29 cellular contexts compared by ENCODE assay signal in the genomic region with DNA sequence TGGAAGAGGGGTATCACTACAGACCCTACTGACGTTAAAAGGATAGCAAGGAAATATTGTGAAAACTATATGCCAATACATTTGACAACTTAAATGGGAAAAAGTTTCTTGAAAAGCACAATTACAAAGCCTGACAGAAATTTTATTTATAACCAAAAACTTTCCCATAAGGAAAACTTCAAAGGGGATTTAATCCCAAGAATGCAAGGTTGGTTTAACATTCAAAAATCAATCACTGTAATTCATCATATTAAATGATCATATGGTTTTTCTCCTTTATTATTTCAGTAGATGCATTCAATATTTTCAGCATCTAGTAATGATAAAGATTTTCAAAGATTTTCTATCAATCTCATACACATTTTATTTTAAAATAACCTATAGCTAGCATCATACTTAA.
"Had no signal": no experiment of that assay in that cellular context is flagged by ENCODE, and none has a peak within 500 bp of the region (broad histone marks: within the 10 kb centered on the region; RNA-seq: fewer than 3 reads in every experiment).

No MANE protein-coding gene starts in this region.

- H3K27me3 ChIP-seq: ascending aorta, breast epithelium, cardiac muscle cell, colonic mucosa, esophagus squamous epithelium, gastroesophageal sphincter, heart right ventricle had no signal

- H3K9me3 ChIP-seq: colonic mucosa had no signal

- ATAC-seq: activated CD4-positive, CD25-positive, alpha-beta regulatory T cell treated with anti-CD3 and anti-CD28 coated beads, Interleukin-2, amount 50 U/mL, for 24 hours; activated naive CD4-positive, alpha-beta T cell treated with anti-CD3 and anti-CD28 coated beads, Interleukin-2, amount 50 U/mL, for 72 hours; activated T-cell treated with anti-CD3 and anti-CD28 coated beads, Interleukin-2, amount 50 U/mL, for 72 hours; gastroesophageal sphincter; heart right ventricle; T-cell had no signal

- FAIRE-seq: endothelial cell of umbilical vein had no signal

- H3K4me3 ChIP-seq: ascending aorta, breast epithelium, cardiac muscle cell, colonic mucosa, esophagus squamous epithelium, gastroesophageal sphincter, heart right ventricle had no signal

- H3K36me3 ChIP-seq: ascending aorta, breast epithelium, cardiac muscle cell, colonic mucosa, esophagus squamous epithelium, gastroesophageal sphincter, WERI-Rb-1 had no signal

- DNase-seq: activated B cell treated with CpG ODN at 0.5 μM for 24 hours; activated CD4-positive, alpha-beta T cell treated with anti-CD3 and anti-CD28 coated beads for 48 hours; activated CD4-positive, alpha-beta T cell treated with anti-CD3 and anti-CD28 coated beads, Interleukin-2, amount 50 U/mL, for 1 hour; activated CD4-positive, alpha-beta T cell treated with anti-CD3 and anti-CD28 coated beads, Interleukin-2, amount 50 U/mL, for 48 hours; activated CD8-positive, alpha-beta memory T cell treated with anti-CD3 and anti-CD28 coated beads, Interleukin-2, amount 50 U/mL, for 48 hours; activated gamma-delta T cell; activated naive CD4-positive, alpha-beta T cell treated with Interleukin-2 at 50 U/mL for 16 hours; activated naive CD8-positive, alpha-beta T cell treated with anti-CD3 and anti-CD28 coated beads, Interleukin-2, amount 10 ng/mL, durations not matched to agents 7 days and 5 days; activated T-cell treated with anti-CD3 and anti-CD28 coated beads for 4 hours; activated T-cell treated with anti-CD3 and anti-CD28 coated beads, Interleukin-2, amount 50 U/mL, for 24 hours; activated T-cell treated with anti-CD3 and anti-CD28 coated beads, Interleukin-2, amount 50 U/mL, for 72 hours; central memory CD4-positive, alpha-beta T cell; cerebellar nuclear complex; colonic mucosa; effector CD8-positive, alpha-beta T cell; esophagus squamous epithelium; foreskin melanocyte; heart right ventricle; T-cell; T1000; WERI-Rb-1 had no signal

- H3K4me1 ChIP-seq: ascending aorta, breast epithelium, colonic mucosa, esophagus squamous epithelium, gastroesophageal sphincter had no signal

- H3K27ac ChIP-seq: ascending aorta, breast epithelium, cardiac muscle cell, colonic mucosa, epithelial cell of prostate, esophagus squamous epithelium, gastroesophageal sphincter, heart right ventricle, WERI-Rb-1 had no signal
